23 cellular contexts compared by ENCODE assay signal in genomic region chr20:33306228-33306627, GRCh38. TPM values are rescaled to one million over a fixed set of nuclear protein-coding genes. Genes with fewer than 3 reads are reported as not detected.
DNase-seq lines count a peak whose midpoint lies in the region; ATAC-seq, FAIRE-seq and TF ChIP-seq lines count a peak whose summit lies in the region.
"Had no signal": no experiment of that assay in that cellular context is flagged by ENCODE, and none has a peak within 500 bp of the region (broad histone marks: within the 10 kb centered on the region; RNA-seq: fewer than 3 reads in every experiment).

No MANE protein-coding gene starts in this region.

- H3K4me3 ChIP-seq in BLaER1 (no peak overlapping the region), HCT116 (replicated peaks in 1 of 2; ENCODE audit: low read depth in 1 of 2, low read length in 2 of 2) (no peak overlapping the region), H1 (ENCODE audit: extremely low read depth in 1 of 4, insufficient read depth in 2 of 4, low read depth in 3 of 4, low read length in 4 of 4) (no peak overlapping the region), Caco-2 (ENCODE audit: low read depth, low read length) (no peak overlapping the region)
- H3K4me3 ChIP-seq: A549, GM12878, GM23338, HAP-1 had no signal

- no peak overlapping the region for H2BK120ac ChIP-seq in H1 (replicated peaks; ENCODE audit: low read depth, low read length)

- POLR2A ChIA-PET in HCT116 (lab: Charles Lee) (no interaction called here), H1 (lab: Charles Lee; ENCODE audit: partially characterized antibody) (no interaction called here), Caco-2 (lab: Charles Lee) (no interaction called here)

- no peak overlapping the region for H3K56ac ChIP-seq in H1 (replicated peaks; ENCODE audit: insufficient read length, low read depth, low read length)

- TF ChIP-seq CTCF in HCT116 (IDR thresholded peaks at IDR 0.05 in 2 of 3, conservative IDR thresholded peaks at IDR 0.05 in 1 of 3; ENCODE audit: borderline replicate concordance in 1 of 3, insufficient read depth in 1 of 3, low read depth in 2 of 3, low read length in 2 of 3) (no peak), H1 (IDR thresholded peaks at IDR 0.05; ENCODE audit: control extremely low read depth in 1 of 3, insufficient read depth in 1 of 3, low read depth in 1 of 3, low read length in 3 of 3) (no peak), Caco-2 (IDR thresholded peaks at IDR 0.05; ENCODE audit: insufficient read depth in 1 of 2, low read depth in 1 of 2, low read length in 1 of 2, severe bottlenecking in 1 of 2, unreplicated experiment in 1 of 2) (no peak)

- WGBS in H1 (ENCODE audit: extremely low coverage in 1 of 2, insufficient coverage in 1 of 2, insufficient read length in 1 of 2, insufficient replicate concordance in 2 of 2, low coverage in 1 of 2, low lambda C conversion rate in 2 of 2, missing lambda C conversion rate in 1 of 2), 2 experiments: 82% methylated on average over 3 of the region's 3 CpGs; no CpG with 5 or more reads in 1 of the 2 experiments

- H3K9me3 Mint-ChIP-seq in stimulated activated effector memory CD8-positive, alpha-beta T cell treated with anti-CD3 and anti-CD28 coated beads, Interleukin-12 subunit alpha, Interleukin-12 subunit beta, amount 100 ng/mL, for 72 hours: no peaks in the 10 kb centered on the region
- H3K9me3 Mint-ChIP-seq in Caco-2 (ENCODE audit: unreplicated experiment): no peaks in the 10 kb centered on the region
- H3K9me3 Mint-ChIP-seq: CD4-positive, CD25-positive, alpha-beta regulatory T cell; CD8-positive, alpha-beta T cell; GM23338 had no signal

- H4K20me1 ChIP-seq in BLaER1: no peaks in the 10 kb centered on the region
- H4K20me1 ChIP-seq in HCT116 (ENCODE audit: insufficient read depth): no peaks in the 10 kb centered on the region
- peaks cover 0 to 3% of the 10 kb centered on the region in 2 experiments for H4K20me1 ChIP-seq in H1 (replicated peaks in 1 of 2; ENCODE audit: control insufficient read depth in 1 of 2, insufficient read depth in 2 of 2, low read length in 2 of 2)

- DNase-seq in HCT116 (ENCODE audit: low read depth, low spot score) (no peak), H1 (ENCODE audit: low read depth in 1 of 2, low spot score in 2 of 2) (no peak), Caco-2 (no peak)
- no peak for DNase-seq in stimulated activated effector memory CD8-positive, alpha-beta T cell treated with anti-CD3 and anti-CD28 coated beads, Interleukin-12 subunit alpha, Interleukin-12 subunit beta, amount 100 ng/mL, for 72 hours (ENCODE audit: low spot score in 2 of 2)
- DNase-seq: 8988T; ACHN; AML-193; BE2C; CD4-positive, CD25-positive, alpha-beta regulatory T cell; CD8-positive, alpha-beta T cell; DMS 273 treated with DMSO at 0.1 percent for 48 hours; DMS79; GDM1 had no signal

- CTCF ChIA-PET in HCT116 (lab: Charles Lee): no interaction called here
- CTCF ChIA-PET in H1 (lab: Charles Lee; ENCODE audit: partially characterized antibody): no interaction called here
- CTCF ChIA-PET in Caco-2 (lab: Charles Lee): no interaction called here

- H2AK5ac ChIP-seq in H1 (ENCODE audit: low read depth, low read length): no peak overlapping the region

- no peaks in the 10 kb centered on the region for H3K36me3 Mint-ChIP-seq in stimulated activated effector memory CD8-positive, alpha-beta T cell treated with anti-CD3 and anti-CD28 coated beads, Interleukin-12 subunit alpha, Interleukin-12 subunit beta, amount 100 ng/mL, for 72 hours
- no peaks in the 10 kb centered on the region for H3K36me3 Mint-ChIP-seq in Caco-2 (ENCODE audit: insufficient read depth, unreplicated experiment)
- H3K36me3 Mint-ChIP-seq: CD4-positive, CD25-positive, alpha-beta regulatory T cell; CD8-positive, alpha-beta T cell had no signal

- H3K9me3 ChIP-seq in BLaER1 (no peaks in the 10 kb centered on the region), HCT116 (ENCODE audit: control insufficient read depth in 1 of 2, insufficient read depth in 1 of 2, low read depth in 1 of 2, low read length in 2 of 2) (no peaks in the 10 kb centered on the region), H1 (ENCODE audit: insufficient read depth in 2 of 2, low read depth in 1 of 2, low read length in 1 of 2) (no peaks in the 10 kb centered on the region), Caco-2 (peaks cover 6% of the 10 kb centered on the region)
- H3K9me3 ChIP-seq: A549, BE2C, HAP-1 had no signal

- no peak overlapping the region for H2BK15ac ChIP-seq in H1 (ENCODE audit: low read length)

- no peak overlapping the region for H2BK12ac ChIP-seq in H1 (ENCODE audit: low read depth, low read length)

- no peak for FAIRE-seq in H1 (lab: Jason Lieb, UNC)
- FAIRE-seq: A549, D721Med, GM12878, H54 had no signal

- H3K4me2 ChIP-seq in BLaER1 (peak overlapping the region; percentile 92), HCT116 (ENCODE audit: low read length) (peak overlapping the region; percentile 55; the same call in 1 of the 2 replicates), H1 (ENCODE audit: insufficient read depth in 1 of 2, low read depth in 2 of 2, low read length in 2 of 2) (no peak overlapping the region)
- H3K4me2 ChIP-seq: GM23338 had no signal

- H3K18ac ChIP-seq in H1 (ENCODE audit: extremely low read depth, low read length): no peak overlapping the region

- H3K23ac ChIP-seq in H1 (ENCODE audit: insufficient read length): no peak overlapping the region

- RAD21 ChIA-PET in HCT116 (lab: Charles Lee; ENCODE audit: low non-redundant PET in 1 of 2, low total read pairs in 2 of 2, uncharacterized antibody in 2 of 2, unreplicated experiment in 2 of 2): no interaction called here

- H3K9ac ChIP-seq in BLaER1: no peak overlapping the region
- H3K9ac ChIP-seq in HCT116 (ENCODE audit: low read length): no peak overlapping the region
- no peak overlapping the region for H3K9ac ChIP-seq in H1 (replicated peaks in 1 of 4; ENCODE audit: extremely low read depth in 1 of 4, low read depth in 3 of 4, low read length in 3 of 4)

- no peak overlapping the region for H2BK20ac ChIP-seq in H1 (ENCODE audit: low read length)

- peaks cover 7% of the 10 kb centered on the region for H3K27me3 Mint-ChIP-seq in Caco-2 (ENCODE audit: insufficient read depth, unreplicated experiment)
- H3K27me3 Mint-ChIP-seq: CD4-positive, CD25-positive, alpha-beta regulatory T cell had no signal

- ATAC-seq in HCT116 (no peak), HG03439 (IDR thresholded peaks at IDR 0.05; ENCODE audit: unreplicated experiment) (no peak), GM18867 (IDR thresholded peaks at IDR 0.05; ENCODE audit: unreplicated experiment) (no peak)
- ATAC-seq in stimulated activated effector memory CD8-positive, alpha-beta T cell treated with anti-CD3 and anti-CD28 coated beads, Interleukin-12 subunit alpha, Interleukin-12 subunit beta, amount 100 ng/mL, for 72 hours: no peak
- ATAC-seq: CD8-positive, alpha-beta T cell; GM12878 had no signal

- H4K91ac ChIP-seq in H1 (replicated peaks; ENCODE audit: insufficient read length, low read length): no peak overlapping the region

- H3K14ac ChIP-seq in H1 (ENCODE audit: insufficient read length): no peak overlapping the region

- H2AFZ ChIP-seq in HCT116 (ENCODE audit: low read depth, low read length, poor library complexity, severe bottlenecking) (no peak overlapping the region), H1 (ENCODE audit: low read length) (no peak overlapping the region)
- H2AFZ ChIP-seq: GM23338 had no signal

- peak overlapping the region; percentile 33 for H3K27ac Mint-ChIP-seq in stimulated activated effector memory CD8-positive, alpha-beta T cell treated with anti-CD3 and anti-CD28 coated beads, Interleukin-12 subunit alpha, Interleukin-12 subunit beta, amount 100 ng/mL, for 72 hours
- H3K27ac Mint-ChIP-seq in Caco-2 (ENCODE audit: unreplicated experiment): no peak overlapping the region
- H3K27ac Mint-ChIP-seq: CD4-positive, CD25-positive, alpha-beta regulatory T cell; CD8-positive, alpha-beta T cell; GM23338 had no signal

- no peak overlapping the region for H3K4ac ChIP-seq in H1 (replicated peaks; ENCODE audit: insufficient read length, low read depth, low read length)

- H3K27ac ChIP-seq in BLaER1 (peak overlapping the region; percentile 46; the same call in 1 of the 2 replicates), HCT116 (ENCODE audit: low read depth, low read length) (no peak overlapping the region), H1 (ENCODE audit: low read depth, low read length) (no peak overlapping the region)
- H3K27ac ChIP-seq: C4-2B had no signal

- TF ChIP-seq POLR2A in HCT116 (IDR thresholded peaks at IDR 0.05; ENCODE audit: borderline replicate concordance, extremely low read depth, insufficient read depth, insufficient read length) (no peak), H1 (IDR thresholded peaks at IDR 0.05; ENCODE audit: control extremely low read depth in 1 of 2, low read depth in 2 of 2, low read length in 2 of 2) (no peak)

- no peaks in the 10 kb centered on the region for H3K4me1 Mint-ChIP-seq in stimulated activated effector memory CD8-positive, alpha-beta T cell treated with anti-CD3 and anti-CD28 coated beads, Interleukin-12 subunit alpha, Interleukin-12 subunit beta, amount 100 ng/mL, for 72 hours
- H3K4me1 Mint-ChIP-seq in Caco-2 (ENCODE audit: low read depth, unreplicated experiment): no peaks in the 10 kb centered on the region
- H3K4me1 Mint-ChIP-seq: CD4-positive, CD25-positive, alpha-beta regulatory T cell; GM23338 had no signal

- no peaks in the 10 kb centered on the region for H3K79me2 ChIP-seq in HCT116 (ENCODE audit: insufficient read depth, low read length)
- H3K79me2 ChIP-seq in H1 (ENCODE audit: control insufficient read depth in 1 of 2, insufficient read depth in 2 of 2, low read length in 2 of 2): no peaks in the 10 kb centered on the region

- H3K9me2 ChIP-seq in HCT116 (ENCODE audit: insufficient read depth): no peaks in the 10 kb centered on the region

- no peaks in the 10 kb centered on the region for H3K27me3 ChIP-seq in BLaER1
- H3K27me3 ChIP-seq in HCT116 (ENCODE audit: insufficient read depth, low read length): no peaks in the 10 kb centered on the region
- no peaks in the 10 kb centered on the region for H3K27me3 ChIP-seq in H1 (replicated peaks in 1 of 4; ENCODE audit: control insufficient read depth in 3 of 4, extremely low read depth in 1 of 4, insufficient read depth in 3 of 4, low read length in 3 of 4)
- H3K27me3 ChIP-seq in Caco-2 (replicated peaks; ENCODE audit: control insufficient read depth, insufficient read depth, low read length): no peaks in the 10 kb centered on the region
- H3K27me3 ChIP-seq: BE2C had no signal

- intact Hi-C loops in HCT116 (cut with micrococcal nuclease): no loop called here
- intact Hi-C loops in Caco-2 (cut with micrococcal nuclease; ENCODE audit: unreplicated experiment): no loop called here

- H3K4me3 Mint-ChIP-seq in stimulated activated effector memory CD8-positive, alpha-beta T cell treated with anti-CD3 and anti-CD28 coated beads, Interleukin-12 subunit alpha, Interleukin-12 subunit beta, amount 100 ng/mL, for 72 hours: no peak overlapping the region
- no peak overlapping the region for H3K4me3 Mint-ChIP-seq in Caco-2 (ENCODE audit: unreplicated experiment)
- H3K4me3 Mint-ChIP-seq: CD4-positive, CD25-positive, alpha-beta regulatory T cell; CD8-positive, alpha-beta T cell; GM23338 had no signal

- H3K36me3 ChIP-seq in BLaER1 (no peaks in the 10 kb centered on the region), HCT116 (ENCODE audit: control insufficient read depth in 1 of 2, insufficient read depth in 2 of 2, low read length in 2 of 2) (no peaks in the 10 kb centered on the region), H1 (ENCODE audit: control insufficient read depth in 2 of 4, insufficient read depth in 4 of 4, low read length in 3 of 4) (no peaks in the 10 kb centered on the region), Caco-2 (ENCODE audit: control insufficient read depth, insufficient read depth, low read length) (no peaks in the 10 kb centered on the region)
- H3K36me3 ChIP-seq: BE2C, HAP-1 had no signal

- TF ChIP-seq RAD21 in HCT116 (IDR thresholded peaks at IDR 0.05; ENCODE audit: low read depth) (no peak), H1 (IDR thresholded peaks at IDR 0.05 in 1 of 2, conservative IDR thresholded peaks at IDR 0.05 in 1 of 2; ENCODE audit: low read depth in 2 of 2, low read length in 2 of 2) (no peak)

- no peak overlapping the region for H2BK5ac ChIP-seq in H1 (ENCODE audit: low read depth, low read length)

- H4K5ac ChIP-seq in H1 (ENCODE audit: insufficient read length, low read depth, low read length): no peak overlapping the region

- BruUV-seq in HCT116 (replicated peaks; lab: Mats Ljungman, UMichigan) (no TSS peak), Caco-2 (replicated peaks; lab: Mats Ljungman, UMichigan) (no TSS peak)

- H3K4me1 ChIP-seq in BLaER1: peaks cover 64% of the 10 kb centered on the region
- peaks cover 5 to 18% of the 10 kb centered on the region in 2 experiments; a peak in 3 of 4 replicates for H3K4me1 ChIP-seq in HCT116 (ENCODE audit: control insufficient read depth in 1 of 2, insufficient read depth in 2 of 2, low read length in 2 of 2)
- no peaks in the 10 kb centered on the region for H3K4me1 ChIP-seq in H1 (replicated peaks in 1 of 4; ENCODE audit: control insufficient read depth in 3 of 4, insufficient read depth in 4 of 4, low read length in 3 of 4)
- no peaks in the 10 kb centered on the region for H3K4me1 ChIP-seq in Caco-2
- H3K4me1 ChIP-seq: BE2C, HAP-1 had no signal

- no peak for TF ChIP-seq EP300 in H1 (IDR thresholded peaks at IDR 0.05; ENCODE audit: borderline replicate concordance in 1 of 2, low read depth in 2 of 2, low read length in 2 of 2)

- H3K79me1 ChIP-seq in H1 (ENCODE audit: low read depth, low read length): no peaks in the 10 kb centered on the region

- H4K8ac ChIP-seq in H1 (ENCODE audit: extremely low read depth, insufficient read depth, low read length): no peak overlapping the region

- H3K23me2 ChIP-seq in H1 (ENCODE audit: low read depth, low read length): peaks cover 5% of the 10 kb centered on the region; the same call in 1 of the 2 replicates

RNA-seq across cellular contexts. Expression of gene BPIFB1, which starts 23.2 kb away (rescaled TPM):
- 0.17 TPM for total RNA-seq in HCT116 (2021; ENCODE audit: unreplicated experiment)
- 0.02 and 0.05 TPM in 2 replicates for polyA plus RNA-seq in HCT116 (2012)
- total RNA-seq in H1 (2021; fragmentation: NEBNext Ultra II Directional; extraction: Animal tissue kit (Norgen Biotek cat#: 25700)): not detected in 2 replicates
- polyA plus RNA-seq in H1 (2011; rRNA removed): not detected in 2 replicates
- not detected for polyA plus RNA-seq in H1 (2011; cell fraction: cytosol; rRNA removed)
- not detected for polyA plus RNA-seq in H1 (2011; cell fraction: nucleus; rRNA removed)
- polyA plus RNA-seq in H1 (2012, experiment 1 of 2): not detected in 4 replicates
- polyA plus RNA-seq in H1 (2012, experiment 2 of 2): not detected
- polyA plus RNA-seq in H1 (2013, experiment 1 of 2): not detected
- polyA plus RNA-seq in H1 (2013, experiment 2 of 2): not detected
- polyA minus RNA-seq in H1 (2011; rRNA and poly(A)+ RNA removed): not detected in 2 replicates
- polyA minus RNA-seq in H1 (2011; cell fraction: cytosol; rRNA and poly(A)+ RNA removed): not detected
- polyA minus RNA-seq in H1 (2011; cell fraction: nucleus; rRNA and poly(A)+ RNA removed): not detected
- total RNA-seq in Caco-2 (2022): not detected in 2 replicates
- total RNA-seq: CD4-positive, CD25-positive, alpha-beta regulatory T cell; CD8-positive, alpha-beta T cell; GM23338 had no signal
- polyA plus RNA-seq: CD4-positive, CD25-positive, alpha-beta regulatory T cell; GM12878; GM23338 had no signal

Comparison
In these comparisons a context has a peak if more than half of its experiments do, and no peak if none do; other contexts are left out.
1. H3K4me2 ChIP-seq: peak in BLaER1 (single experiment) and HCT116 (single experiment); none in H1 (0 of 2).